ENCODE assay signal across 20 cellular contexts in the genomic region with DNA sequence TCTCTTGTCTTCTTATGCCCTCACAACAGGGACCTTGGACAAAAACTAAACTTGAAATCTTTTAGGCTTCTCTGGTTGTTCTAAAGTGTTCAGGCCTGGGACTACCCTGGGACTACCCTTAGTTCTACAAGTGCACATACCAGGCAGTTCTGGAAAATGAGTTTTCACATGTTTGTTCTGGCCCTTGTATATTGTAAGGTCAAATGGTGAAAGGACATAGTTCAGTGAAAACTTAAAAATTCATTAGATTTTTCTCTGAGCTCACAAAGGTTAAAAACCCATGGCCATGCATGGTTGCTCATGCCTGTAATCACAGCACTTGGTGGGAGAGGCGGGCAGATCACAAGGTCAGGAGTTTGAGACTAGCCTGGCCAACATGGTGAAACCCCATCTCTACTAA.
DNase-seq lines count a peak whose midpoint lies in the region; TF ChIP-seq lines count a peak whose summit lies in the region.
"Had no signal": no experiment of that assay in that cellular context is flagged by ENCODE, and none has a peak within 500 bp of the region (broad histone marks: within the 10 kb centered on the region; RNA-seq: fewer than 3 reads in every experiment).

No MANE protein-coding gene starts in this region.

- H3K4me3 ChIP-seq in epithelial cell of proximal tubule (ENCODE audit: low read depth, low read length) = no peak overlapping the region
- H3K4me3 ChIP-seq: A549; BLaER1 treated with 17β-estradiol and CSF1 and Interleukin-3, amounts not matched to agents 10 nM and 100 nM; GM23338 had no signal

- TF ChIP-seq CTCF in epithelial cell of proximal tubule (conservative IDR thresholded peaks at IDR 0.05; ENCODE audit: low read depth, low read length) = no peak

- peak; percentile 28 for DNase-seq in HK-2 (ENCODE audit: unreplicated experiment)
- DNase-seq in epithelial cell of proximal tubule (ENCODE audit: low read depth) = peak; percentile 50
- peak; percentile 53 for DNase-seq in left kidney (ENCODE audit: low read depth, low spot score)
- DNase-seq in NCI-H510A treated with DMSO at 0.1 percent for 48 hours (lab: John Stamatoyannopoulos, UW) = no peak
- no peak for DNase-seq in superior temporal gyrus (ENCODE audit: extremely low spot score)
- no peak for DNase-seq in mucosa of gallbladder (ENCODE audit: low spot score)
- DNase-seq: 8988T; ACHN; AML-193; BE2C; Calu3; CD4-positive, alpha-beta T cell; CD8-positive, alpha-beta memory T cell; DMS53; DMS79 treated with DMSO at 0.1 percent for 48 hours; GF-D8; H9 had no signal

Comparison
In these comparisons a context has a peak if more than half of its experiments do, and no peak if none do; other contexts are left out.
1. DNase-seq: peak in HK-2 (single experiment), epithelial cell of proximal tubule (single experiment) and left kidney (single experiment); none in NCI-H510A treated with DMSO at 0.1 percent for 48 hours (single experiment), superior temporal gyrus (single experiment) and mucosa of gallbladder (single experiment).